Comparison of ENCODE assay signal across 11 cellular contexts in the genomic region with DNA sequence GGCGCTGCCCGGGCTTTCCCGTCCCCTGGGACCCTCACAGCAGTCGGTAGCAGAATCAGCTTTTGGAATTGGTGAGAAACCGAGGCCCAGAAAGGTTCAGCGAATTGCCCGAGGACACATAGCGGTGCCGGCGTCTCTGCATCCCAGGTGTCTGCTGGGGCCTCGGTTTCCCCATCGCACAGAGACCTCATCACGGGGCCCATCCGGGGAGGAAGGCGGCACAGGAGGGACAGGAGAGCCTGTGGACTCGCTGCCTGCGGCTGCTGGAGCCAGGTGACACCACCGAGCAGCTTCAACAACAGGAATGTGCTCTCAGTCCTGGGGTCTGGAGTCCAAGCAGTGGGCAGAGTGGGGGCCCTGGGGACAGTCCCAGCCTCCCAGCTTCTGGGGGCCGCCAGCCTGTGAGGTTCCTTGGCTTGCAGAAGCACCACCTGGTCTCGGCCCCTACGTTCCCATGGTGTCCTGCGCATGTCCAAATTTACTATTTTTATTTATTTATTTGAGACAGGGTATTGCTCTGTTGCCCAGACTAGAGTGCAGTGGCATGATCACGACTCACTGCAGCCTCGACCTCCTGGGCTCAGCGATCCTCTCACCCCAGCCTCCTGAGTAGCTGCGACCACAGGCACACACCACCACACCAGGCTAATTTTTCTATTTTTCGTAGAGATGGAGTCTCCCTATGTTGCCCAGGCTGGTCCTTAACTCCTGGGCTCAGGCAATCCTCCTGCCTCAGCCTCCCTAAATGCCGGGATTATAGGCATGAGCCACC. TPM values are rescaled to one million over a fixed set of nuclear protein-coding genes. Genes with fewer than 3 reads are reported as not detected.
DNase-seq lines count a peak whose midpoint lies in the region; ATAC-seq, FAIRE-seq and TF ChIP-seq lines count a peak whose summit lies in the region.
"Had no signal": no experiment of that assay in that cellular context is flagged by ENCODE, and none has a peak within 500 bp of the region (broad histone marks: within the 10 kb centered on the region; RNA-seq: fewer than 3 reads in every experiment).

No MANE protein-coding gene starts in this region.

- CTCF ChIA-PET in CD4-positive, alpha-beta memory T cell (lab: Charles Lee; ENCODE audit: partially characterized antibody), result interaction anchor here (1.3 to 7.9 kb wide), 5 partner anchors 9 to 90 kb away, joined by 3 to 54 read pairs (median 8); no protein-coding TSS in a partner anchor
- CTCF ChIA-PET in endothelial cell of umbilical vein (lab: Charles Lee), result interaction anchor here (0.7 to 2.5 kb wide), 8 partner anchors 13 to 201 kb away, joined by 3 to 10 read pairs (median 5); no protein-coding TSS in a partner anchor

- H3K79me2 ChIP-seq in OCI-LY3 (ENCODE audit: low read length), result peaks cover 39% of the 10 kb centered on the region
- H3K79me2 ChIP-seq in endothelial cell of umbilical vein (ENCODE audit: control insufficient read depth, insufficient read depth, low read length), result peaks cover 40% of the 10 kb centered on the region

- H3K36me3 ChIP-seq in CD4-positive, alpha-beta memory T cell (ENCODE audit: insufficient read depth, low read length), result peaks cover 22% of the 10 kb centered on the region
- H3K36me3 ChIP-seq in OCI-LY3 (replicated peaks; ENCODE audit: low read depth, low read length) (peaks cover 15% of the 10 kb centered on the region), endothelial cell of umbilical vein (ENCODE audit: control insufficient read depth in 2 of 2, extremely low read depth in 1 of 2, insufficient read depth in 2 of 2, low read length in 2 of 2) (peaks cover 7 to 11% of the 10 kb centered on the region in 2 experiments), pancreas (peaks cover 0 to 8% (median 4%) of the 10 kb centered on the region in 3 donors)

- peaks cover 36% of the 10 kb centered on the region for H3K4me1 ChIP-seq in CD4-positive, alpha-beta memory T cell (ENCODE audit: insufficient read depth, low read length)
- H3K4me1 ChIP-seq in OCI-LY3 (ENCODE audit: low read length), result peaks cover 14% of the 10 kb centered on the region
- peaks cover 9% of the 10 kb centered on the region for H3K4me1 ChIP-seq in endothelial cell of umbilical vein (ENCODE audit: control insufficient read depth, extremely low read depth, insufficient read depth, low read length)
- peaks cover 43 to 51% (median 50%) of the 10 kb centered on the region in 3 donors for H3K4me1 ChIP-seq in pancreas

- H3K9me3 Mint-ChIP-seq in CD4-positive, alpha-beta memory T cell, result no peaks in the 10 kb centered on the region

- intact Hi-C loops in CD4-positive, alpha-beta memory T cell (cut with micrococcal nuclease), result loop anchor here (1.0 to 2.0 kb wide), 4 partner anchors 53 to 184 kb away; a partner anchor contains a TSS
- intact Hi-C loops in endothelial cell of umbilical vein (cut with micrococcal nuclease), result no loop called here
- intact Hi-C loops in pancreas (cut with DNase I), result no loop called here

- peak overlapping the region; percentile 40 to 94 (median 55) for H3K4me3 Mint-ChIP-seq in CD4-positive, alpha-beta memory T cell

- TF ChIP-seq CTCF in OCI-LY3 (IDR thresholded peaks at IDR 0.05; ENCODE audit: low read depth, low read length) (no peak), endothelial cell of umbilical vein (IDR thresholded peaks at IDR 0.05; ENCODE audit: extremely low read depth in 1 of 2, insufficient read depth in 1 of 2, low read depth in 1 of 2, low read length in 2 of 2) (no peak), pancreas (IDR thresholded peaks at IDR 0.05) (no peak)

- peak in 1 of 5 donors; percentile 52 for DNase-seq in CD4-positive, alpha-beta memory T cell
- DNase-seq in endothelial cell of umbilical vein (ENCODE audit: low read depth, low spot score), result no peak
- DNase-seq in pancreas, result peak in 1 of 6 donors; percentile 52
- no peak for DNase-seq in NCI-H1105 (lab: John Stamatoyannopoulos, UW)
- no peak for DNase-seq in GM19239 (ENCODE audit: insufficient read length, low spot score)
- no peak for DNase-seq in D341Med (ENCODE audit: low spot score)
- DNase-seq: cortex of kidney, NCI-H1436 treated with DMSO at 0.1 percent for 48 hours had no signal

- FAIRE-seq in endothelial cell of umbilical vein (lab: Jason Lieb, UNC), result no peak
- no peak for FAIRE-seq in pancreas (lab: Jason Lieb, UNC)
- FAIRE-seq in GM19239 (lab: Jason Lieb, UNC), result no peak
- FAIRE-seq: GM18507 had no signal

- H3K4me2 ChIP-seq in OCI-LY3 (ENCODE audit: low read length), result peak overlapping the region; percentile 51
- peak overlapping the region; percentile 48 for H3K4me2 ChIP-seq in endothelial cell of umbilical vein (ENCODE audit: insufficient read depth, low read length)

- H3K27ac ChIP-seq in CD4-positive, alpha-beta memory T cell (ENCODE audit: low read depth, low read length), result peak overlapping the region; percentile 99
- H3K27ac ChIP-seq in OCI-LY3 (ENCODE audit: low read length) (no peak overlapping the region), endothelial cell of umbilical vein (ENCODE audit: insufficient read depth, low read depth, low read length) (no peak overlapping the region), pancreas (peak overlapping the region; percentile 93 to 99 (median 98))

- H3K27me3 Mint-ChIP-seq in CD4-positive, alpha-beta memory T cell, result no peaks in the 10 kb centered on the region

- peaks cover 12 to 34% (median 24%) of the 10 kb centered on the region in 4 donors for H3K4me1 Mint-ChIP-seq in CD4-positive, alpha-beta memory T cell

- H3K9me3 ChIP-seq in CD4-positive, alpha-beta memory T cell (ENCODE audit: control insufficient read depth in 1 of 2, low read length in 2 of 2), result no peaks in the 10 kb centered on the region
- H3K9me3 ChIP-seq in OCI-LY3 (ENCODE audit: insufficient read depth, low read length), result no peaks in the 10 kb centered on the region
- no peaks in the 10 kb centered on the region for H3K9me3 ChIP-seq in endothelial cell of umbilical vein (replicated peaks; ENCODE audit: control insufficient read depth, insufficient read depth, low read length)
- H3K9me3 ChIP-seq in pancreas, result no peaks in the 10 kb centered on the region

- 19 to 27% methylated on average over 28 of the region's 28 CpGs for WGBS in pancreas, 2 donors

- peak in 2 of 4 donors; percentile 2 to 3 for ATAC-seq in pancreas
- no peak for ATAC-seq in GM19324 (IDR thresholded peaks at IDR 0.05; ENCODE audit: low FRiP score, unreplicated experiment)

- dilution Hi-C loops in endothelial cell of umbilical vein (cut with MboI; ENCODE audit: extremely low pct_ligation_motif_present, low sequenced_read_pairs), result no loop called here

- peaks cover 14 to 18% of the 10 kb centered on the region in 2 donors for H3K36me3 Mint-ChIP-seq in CD4-positive, alpha-beta memory T cell

- no TSS peak for BruUV-seq in endothelial cell of umbilical vein (replicated peaks; lab: Mats Ljungman, UMichigan)

- H2AFZ ChIP-seq in OCI-LY3 (ENCODE audit: low read depth, low read length), result peak overlapping the region; percentile 23; the same call in 1 of the 2 replicates
- H2AFZ ChIP-seq in endothelial cell of umbilical vein (ENCODE audit: low read depth, low read length), result peak overlapping the region; percentile 93

- H4K20me1 ChIP-seq in OCI-LY3 (ENCODE audit: insufficient read depth, low read length) (peaks cover 5% of the 10 kb centered on the region), endothelial cell of umbilical vein (replicated peaks; ENCODE audit: control insufficient read depth, extremely low read depth, insufficient read depth, low read length) (no peaks in the 10 kb centered on the region)

- no peaks in the 10 kb centered on the region for H3K9me1 ChIP-seq in endothelial cell of umbilical vein (replicated peaks; ENCODE audit: control insufficient read depth, extremely low read depth, insufficient read depth, low read length)

- POLR2A ChIA-PET in CD4-positive, alpha-beta memory T cell (lab: Charles Lee; ENCODE audit: partially characterized antibody), result interaction anchor here (0.8 to 4.6 kb wide), 21 partner anchors 9 to 392 kb away, joined by 3 to 78 read pairs (median 4); a partner anchor contains a TSS
- POLR2A ChIA-PET in endothelial cell of umbilical vein (lab: Charles Lee), result interaction anchor here (0.6 to 0.7 kb wide), 2 partner anchors 174 to 205 kb away, joined by 4 to 9 read pairs; no protein-coding TSS in a partner anchor

- no peak for TF ChIP-seq POLR2A in endothelial cell of umbilical vein (IDR thresholded peaks at IDR 0.05; ENCODE audit: low read depth, low read length)

- H3K9ac ChIP-seq in OCI-LY3 (ENCODE audit: low read length) (no peak overlapping the region), endothelial cell of umbilical vein (replicated peaks; ENCODE audit: extremely low read depth, insufficient read depth, low read length) (peak overlapping the region; percentile 18)

- peak overlapping the region in 1 of 2 donors; percentile 94 for H3K4me3 ChIP-seq in CD4-positive, alpha-beta memory T cell (ENCODE audit: low read length in 2 of 2)
- H3K4me3 ChIP-seq in OCI-LY3 (ENCODE audit: low read length) (peak overlapping the region; percentile 97), endothelial cell of umbilical vein (replicated peaks in 1 of 3; ENCODE audit: insufficient read depth in 1 of 3, low read depth in 1 of 3, low read length in 3 of 3) (peak overlapping the region in 2 of 3 experiments; percentile 22 to 24), pancreas (peak overlapping the region; percentile 97 to 100 (median 100))

- H3K27ac Mint-ChIP-seq in CD4-positive, alpha-beta memory T cell, result peak overlapping the region in 4 of 7 donors; percentile 4 to 90 (median 78)

- H3K27me3 ChIP-seq in CD4-positive, alpha-beta memory T cell (ENCODE audit: insufficient read depth, low read length), result no peaks in the 10 kb centered on the region
- H3K27me3 ChIP-seq in OCI-LY3 (ENCODE audit: low read depth, low read length), result no peaks in the 10 kb centered on the region
- H3K27me3 ChIP-seq in endothelial cell of umbilical vein (ENCODE audit: control insufficient read depth in 2 of 2, insufficient read depth in 2 of 2, low read length in 2 of 2), result no peaks in the 10 kb centered on the region
- H3K27me3 ChIP-seq in pancreas, result no peaks in the 10 kb centered on the region

RNA-seq across cellular contexts. Expression of a gene that starts 0.5 kb away (rescaled TPM):
- 10 to 100 TPM; 46.2 to 50.0 TPM for total RNA-seq in CD4-positive, alpha-beta memory T cell
- 10 to 100 TPM; 20.5 to 20.8 TPM for polyA plus RNA-seq in CD4-positive, alpha-beta memory T cell
- total RNA-seq in endothelial cell of umbilical vein (10.6 and 11.3 TPM in 2 replicates), pancreas (1 to 10 TPM; 4.2 to 8.6 (median 6.0) TPM)
- polyA plus RNA-seq in endothelial cell of umbilical vein (4.7 and 6.8 TPM in 2 replicates), pancreas (1 to 10 TPM; 7.5 to 9.1 TPM)
- polyA plus RNA-seq in endothelial cell of umbilical vein (2011; cell fraction: cytosol; rRNA removed), result 5.4 and 6.4 TPM in 2 replicates
- polyA plus RNA-seq in endothelial cell of umbilical vein (2011; cell fraction: nucleus; rRNA removed), result 17.4 and 23.5 TPM in 2 replicates
- 4.4 and 5.5 TPM in 2 replicates for polyA plus RNA-seq in endothelial cell of umbilical vein (2012)
- 7.1 and 12.1 TPM in 2 replicates for polyA minus RNA-seq in endothelial cell of umbilical vein
- polyA minus RNA-seq in endothelial cell of umbilical vein (2011; cell fraction: cytosol; rRNA and poly(A)+ RNA removed), result 4.8 TPM
- polyA minus RNA-seq in endothelial cell of umbilical vein (2011; cell fraction: nucleus; rRNA and poly(A)+ RNA removed), result 29.2 and 32.2 TPM in 2 replicates

RNA-seq across cellular contexts. Expression of a gene that starts 7.1 kb away (rescaled TPM):
- not detected for total RNA-seq in CD4-positive, alpha-beta memory T cell
- not detected for polyA plus RNA-seq in CD4-positive, alpha-beta memory T cell
- not detected in 2 replicates for total RNA-seq in endothelial cell of umbilical vein
- not detected in 2 replicates for polyA plus RNA-seq in endothelial cell of umbilical vein
- polyA plus RNA-seq in endothelial cell of umbilical vein (2011; cell fraction: cytosol; rRNA removed), result not detected in 2 replicates
- not detected in 2 replicates for polyA plus RNA-seq in endothelial cell of umbilical vein (2011; cell fraction: nucleus; rRNA removed)
- polyA plus RNA-seq in endothelial cell of umbilical vein (2012), result 0.08 TPM in 1 of 2 replicates, not detected in the other
- polyA minus RNA-seq in endothelial cell of umbilical vein, result not detected in 2 replicates
- polyA minus RNA-seq in endothelial cell of umbilical vein (2011; cell fraction: cytosol; rRNA and poly(A)+ RNA removed), result not detected
- polyA minus RNA-seq in endothelial cell of umbilical vein (2011; cell fraction: nucleus; rRNA and poly(A)+ RNA removed), result not detected in 2 replicates
- under 1 TPM in 5 of 6 donors, not detected in 1; 0.12 to 0.59 (median 0.32) TPM for total RNA-seq in pancreas
- under 1 TPM; 0.54 to 0.76 TPM for polyA plus RNA-seq in pancreas

RNA-seq across cellular contexts. Expression of a gene that starts 21.4 kb away (rescaled TPM):
- 1 to 10 TPM; 9.7 to 10.0 TPM for total RNA-seq in CD4-positive, alpha-beta memory T cell
- polyA plus RNA-seq in CD4-positive, alpha-beta memory T cell, result 1 to 10 TPM; 5.1 to 7.9 TPM
- total RNA-seq in endothelial cell of umbilical vein (0.46 and 0.49 TPM in 2 replicates), pancreas (10 to 100 TPM; 10.9 to 15.0 (median 13.7) TPM)
- polyA plus RNA-seq in endothelial cell of umbilical vein (0.58 and 0.76 TPM in 2 replicates), pancreas (10 to 100 TPM; 15.5 to 41.2 TPM)
- 0.37 and 0.44 TPM in 2 replicates for polyA plus RNA-seq in endothelial cell of umbilical vein (2011; cell fraction: cytosol; rRNA removed)
- polyA plus RNA-seq in endothelial cell of umbilical vein (2011; cell fraction: nucleus; rRNA removed), result 0.65 and 0.84 TPM in 2 replicates
- polyA plus RNA-seq in endothelial cell of umbilical vein (2012), result 0.66 and 1.1 TPM in 2 replicates
- polyA minus RNA-seq in endothelial cell of umbilical vein, result 1.7 and 2.1 TPM in 2 replicates
- polyA minus RNA-seq in endothelial cell of umbilical vein (2011; cell fraction: cytosol; rRNA and poly(A)+ RNA removed), result 5.3 TPM
- polyA minus RNA-seq in endothelial cell of umbilical vein (2011; cell fraction: nucleus; rRNA and poly(A)+ RNA removed), result not detected in 2 replicates

Comparison
In these comparisons a context has a peak if more than half of its experiments do, and no peak if none do; other contexts are left out.
1. H3K27ac ChIP-seq: peak in CD4-positive, alpha-beta memory T cell (single experiment) and pancreas (4 of 4); none in OCI-LY3 (single experiment) and endothelial cell of umbilical vein (single experiment).